In genomic region chr5:378301-378891, GRCh38 we compare ENCODE assay signal across 10 cellular contexts. TPM values are rescaled to one million over a fixed set of nuclear protein-coding genes. Genes with fewer than 3 reads are reported as not detected.
DNase-seq lines count a peak whose midpoint lies in the region; ATAC-seq and TF ChIP-seq lines count a peak whose summit lies in the region.
"Had no signal": no experiment of that assay in that cellular context is flagged by ENCODE, and none has a peak within 500 bp of the region (broad histone marks: within the 10 kb centered on the region; RNA-seq: fewer than 3 reads in every experiment).

No MANE protein-coding gene starts in this region.

- peaks cover 5% of the 10 kb centered on the region for H3K9me3 Mint-ChIP-seq in endodermal cell

- peaks cover 20% of the 10 kb centered on the region for H3K27me3 Mint-ChIP-seq in endodermal cell (ENCODE audit: insufficient read depth)

- peaks cover 25% of the 10 kb centered on the region for H3K27me3 ChIP-seq in endodermal cell (ENCODE audit: control insufficient read depth, insufficient read depth, low read length, poor library complexity, severe bottlenecking)

- no peak overlapping the region for H3K4me3 Mint-ChIP-seq in endodermal cell

- H3K27ac ChIP-seq in endodermal cell (ENCODE audit: low read depth, low read length): no peak overlapping the region
- H3K27ac ChIP-seq: C4-2B had no signal

- H3K36me3 Mint-ChIP-seq in endodermal cell (ENCODE audit: low read depth): no peaks in the 10 kb centered on the region

- ATAC-seq in stimulated activated naive CD8-positive, alpha-beta T cell treated with anti-CD3 and anti-CD28 coated beads, Interleukin-15, Interleukin-2, amounts not matched to agents 100 U/mL and 50 U/mL, for 24 hours: peak; percentile 95
- ATAC-seq in HG03439 (IDR thresholded peaks at IDR 0.05; ENCODE audit: unreplicated experiment): no peak
- no peak for ATAC-seq in HG02678 (IDR thresholded peaks at IDR 0.05; ENCODE audit: unreplicated experiment)
- ATAC-seq: esophagus mucosa had no signal

- no peak overlapping the region for H3K27ac Mint-ChIP-seq in endodermal cell

- no peaks in the 10 kb centered on the region for H3K9me3 ChIP-seq in endodermal cell (ENCODE audit: control insufficient read depth, low read length)

- H3K4me1 ChIP-seq in endodermal cell (ENCODE audit: control insufficient read depth, insufficient read depth, low read length): no peaks in the 10 kb centered on the region

- DNase-seq in activated gamma-delta T cell treated with Interleukin-2 at 50 U/mL for 16 hours: peak; percentile 35
- DNase-seq in activated gamma-delta T cell (lab: John Stamatoyannopoulos, UW): no peak
- peak; percentile 64 for DNase-seq in SW480 (ENCODE audit: low spot score)
- DNase-seq in endodermal cell: peak; percentile 24
- peak; percentile 66 for DNase-seq in stimulated activated naive CD8-positive, alpha-beta T cell treated with anti-CD3 and anti-CD28 coated beads, Interleukin-15, Interleukin-2, amounts not matched to agents 100 U/mL and 50 U/mL, for 24 hours
- DNase-seq in retina: no peak

- no peaks in the 10 kb centered on the region for H3K4me1 Mint-ChIP-seq in endodermal cell

- 88 to 98% methylated on average over 6 to 8 of the region's 8 CpGs for WGBS in endodermal cell (ENCODE audit: insufficient coverage in 1 of 2, insufficient read length in 1 of 2), 2 experiments

- no peak overlapping the region for H3K4me3 ChIP-seq in endodermal cell (ENCODE audit: low read length)

- no peaks in the 10 kb centered on the region for H3K36me3 ChIP-seq in endodermal cell (ENCODE audit: control insufficient read depth, insufficient read depth, low read length)

- H3K9ac ChIP-seq in endodermal cell (ENCODE audit: extremely low read depth, low read length, poor library complexity, severe bottlenecking): no peak overlapping the region

- no peak for TF ChIP-seq CTCF in endodermal cell (conservative IDR thresholded peaks at IDR 0.05)

RNA-seq across cellular contexts. Expression of gene AHRR, which starts 56.9 kb away (rescaled TPM):
- 1 to 10 TPM; 1.4 to 2.0 TPM for total RNA-seq in endodermal cell
- 1.3 TPM for polyA plus RNA-seq in endodermal cell (2013, experiment 1 of 2)
- 1.2 TPM for polyA plus RNA-seq in endodermal cell (2013, experiment 2 of 2)

Comparison
In these comparisons a context has a peak if more than half of its experiments do, and no peak if none do; other contexts are left out.
1. DNase-seq: peak in activated gamma-delta T cell treated with Interleukin-2 at 50 U/mL for 16 hours (single experiment), SW480 (single experiment), endodermal cell (single experiment) and stimulated activated naive CD8-positive, alpha-beta T cell treated with anti-CD3 and anti-CD28 coated beads, Interleukin-15, Interleukin-2, amounts not matched to agents 100 U/mL and 50 U/mL, for 24 hours (single experiment); none in activated gamma-delta T cell (single experiment) and retina (single experiment).